ENCODE assay signal across 30 cellular contexts in the genomic region with DNA sequence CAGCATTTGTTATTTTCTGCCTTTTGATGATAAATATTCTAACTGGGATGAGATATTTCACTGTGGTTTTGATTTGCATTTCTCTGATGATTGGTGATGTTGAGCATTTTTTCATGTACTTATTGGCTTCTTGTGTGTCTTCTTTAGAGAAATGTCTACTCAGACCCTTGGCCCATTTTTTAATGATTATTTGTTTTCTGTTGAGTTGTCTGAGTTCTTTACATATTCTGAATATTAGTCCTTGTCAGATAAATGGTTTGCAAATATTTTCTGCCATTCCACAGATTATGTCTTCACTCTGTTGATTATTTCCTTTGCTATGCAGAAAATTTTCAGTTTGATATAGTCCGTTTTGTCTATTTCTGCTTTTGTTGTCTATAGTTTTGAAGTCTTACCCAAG.
"Had no signal": no experiment of that assay in that cellular context is flagged by ENCODE, and none has a peak within 500 bp of the region (broad histone marks: within the 10 kb centered on the region; RNA-seq: fewer than 3 reads in every experiment).

No MANE protein-coding gene starts in this region.

- H3K4me1 Mint-ChIP-seq: mesothelial cell of epicardium; naive B cell; neural crest cell; stimulated activated memory B cell treated with anti-CD40 and anti-IgM and Interleukin-4, amounts not matched to agents 10 μg/mL and 1 μg/mL and 100 μg/mL, for 72 hours had no signal

- H3K27me3 Mint-ChIP-seq: dendritic cell treated with granulocyte-macrophage colony-stimulating factor and Interleukin-4, amounts not matched to agents 40 ng/mL and 50 ng/mL, for 4 days; naive B cell; natural killer cell treated with Interleukin-12 subunit alpha and Interleukin-12 subunit beta and Interleukin-15 and Interleukin-18, amount 100 ng/mL, for 72 hours; stimulated activated memory B cell treated with anti-CD40 and anti-IgM and Interleukin-4, amounts not matched to agents 10 μg/mL and 1 μg/mL and 100 μg/mL, for 72 hours had no signal

- H3K27me3 ChIP-seq: colonic mucosa, foreskin keratinocyte, gastroesophageal sphincter, heart left ventricle, hepatocyte, left lung, neutrophil, right atrium auricular region, transverse colon, vagina had no signal

- H3K9me3 Mint-ChIP-seq: endodermal cell had no signal

- H2AFZ ChIP-seq: hepatocyte, parathyroid adenoma had no signal

- H3K27ac ChIP-seq: colonic mucosa, epithelial cell of prostate, foreskin keratinocyte, gastroesophageal sphincter, heart left ventricle, hepatocyte, left lung, neutrophil, parathyroid adenoma, prostate gland, right atrium auricular region, thoracic aorta, transverse colon, vagina had no signal

- H3K27ac Mint-ChIP-seq: dendritic cell treated with granulocyte-macrophage colony-stimulating factor and Interleukin-4, amounts not matched to agents 40 ng/mL and 50 ng/mL, for 4 days; endodermal cell; mesothelial cell of epicardium; naive B cell; natural killer cell treated with Interleukin-12 subunit alpha and Interleukin-12 subunit beta and Interleukin-15 and Interleukin-18, amount 100 ng/mL, for 72 hours; stimulated activated memory B cell treated with anti-CD40 and anti-IgM and Interleukin-4, amounts not matched to agents 10 μg/mL and 1 μg/mL and 100 μg/mL, for 72 hours had no signal

- H3K79me2 ChIP-seq: hepatocyte, parathyroid adenoma had no signal

- H3K4me2 ChIP-seq: hepatocyte had no signal

- H3K9me3 ChIP-seq: colonic mucosa, gastroesophageal sphincter, mucosa of descending colon, neutrophil, prostate gland, right atrium auricular region, thoracic aorta, transverse colon, vagina had no signal

- H3K36me3 ChIP-seq: colonic mucosa, gastroesophageal sphincter, heart left ventricle, left lung, neutrophil, prostate gland, right atrium auricular region, thoracic aorta, vagina had no signal

- H3K4me1 ChIP-seq: colonic mucosa, heart left ventricle, left lung, parathyroid adenoma, prostate gland, right atrium auricular region, transverse colon, vagina had no signal

- H3K4me3 ChIP-seq: colonic mucosa, gastroesophageal sphincter, heart left ventricle, hepatocyte, left lung, mucosa of descending colon, prostate gland, right atrium auricular region, thoracic aorta, transverse colon, vagina had no signal

- DNase-seq: colonic mucosa; effector CD8-positive, alpha-beta T cell; endodermal cell; foreskin keratinocyte; heart left ventricle; left cardiac atrium; left lung; mesenchymal stem cell; mucosa of descending colon; naive B cell; stimulated activated CD4-positive, alpha-beta T cell treated with anti-CD3 and anti-CD28 coated beads, Interleukin-2, amount 100 ng/mL, for 24 hours; stimulated activated CD4-positive, alpha-beta T cell treated with anti-CD3 and anti-CD28 coated beads, Interleukin-4, amount 100 ng/mL, for 4 hours; stimulated activated naive CD8-positive, alpha-beta T cell treated with anti-CD3 and anti-CD28 coated beads, Interleukin-15, Interleukin-2, amounts not matched to agents 100 U/mL and 50 U/mL, for 24 hours; substantia nigra; transverse colon had no signal

- H3K9ac ChIP-seq: parathyroid adenoma had no signal

- H3K36me3 Mint-ChIP-seq: naive B cell; stimulated activated memory B cell treated with anti-CD40 and anti-IgM and Interleukin-4, amounts not matched to agents 10 μg/mL and 1 μg/mL and 100 μg/mL, for 72 hours had no signal

- H3K4me3 Mint-ChIP-seq: dendritic cell treated with granulocyte-macrophage colony-stimulating factor and Interleukin-4, amounts not matched to agents 40 ng/mL and 50 ng/mL, for 4 days; endodermal cell; mesothelial cell of epicardium; naive B cell; natural killer cell treated with Interleukin-12 subunit alpha and Interleukin-12 subunit beta and Interleukin-15 and Interleukin-18, amount 100 ng/mL, for 72 hours; neural crest cell; stimulated activated memory B cell treated with anti-CD40 and anti-IgM and Interleukin-4, amounts not matched to agents 10 μg/mL and 1 μg/mL and 100 μg/mL, for 72 hours had no signal

- FAIRE-seq: islet of Langerhans had no signal
